ENCODE assay signal across 8 cellular contexts in the genomic region with DNA sequence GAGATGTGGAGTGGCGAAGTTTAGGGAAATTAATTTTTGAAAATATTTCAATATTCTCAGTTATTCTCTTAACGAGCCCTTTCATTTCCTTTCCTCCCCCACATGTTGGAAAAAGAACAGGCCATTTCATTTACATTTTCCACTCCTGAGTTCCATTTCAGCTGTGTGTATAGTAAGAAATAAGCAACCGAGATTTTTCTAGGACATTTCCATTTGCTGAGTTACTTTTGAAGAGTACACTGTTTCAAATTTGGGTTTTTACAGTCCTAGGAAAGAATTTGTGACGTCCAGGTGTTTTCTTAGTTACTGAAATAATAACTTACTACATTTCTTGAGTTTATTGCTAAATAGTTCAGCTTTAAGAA. TPM values are rescaled to one million over a fixed set of nuclear protein-coding genes. Genes with fewer than 3 reads are reported as not detected.
DNase-seq lines count a peak whose midpoint lies in the region; ATAC-seq and TF ChIP-seq lines count a peak whose summit lies in the region.

No MANE protein-coding gene starts in this region.

- TF ChIP-seq CTCF in GM12875 (IDR thresholded peaks at IDR 0.05; ENCODE audit: borderline replicate concordance, insufficient read depth, low read depth, low read length) (no peak), fibroblast of the aortic adventitia (IDR thresholded peaks at IDR 0.05; ENCODE audit: insufficient read depth, low read length) (no peak), sigmoid colon (IDR thresholded peaks at IDR 0.05) (no peak)

- no peaks in the 10 kb centered on the region for H3K9me3 ChIP-seq in sigmoid colon

- peaks cover 52 to 58% (median 56%) of the 10 kb centered on the region in 3 donors for H3K4me1 Mint-ChIP-seq in T-cell

- no peak for TF ChIP-seq POLR2A in sigmoid colon (IDR thresholded peaks at IDR 0.05)

- H3K27ac ChIP-seq in sigmoid colon = peak overlapping the region; percentile 94 to 98 (median 96)

- WGBS in sigmoid colon, 2 donors = 0% methylated on average over 4 of the region's 4 CpGs

- no peaks in the 10 kb centered on the region for H3K27me3 ChIP-seq in sigmoid colon

- no peak for TF ChIP-seq EP300 in sigmoid colon (IDR thresholded peaks at IDR 0.05)

- intact Hi-C loops in sigmoid colon (cut with DNase I) = loop anchor here (5.0 kb wide), 3 partner anchors 110 to 765 kb away; partner anchors contain the start of gene DPY19L1

- DNase-seq in T-cell (no peak), fibroblast of the aortic adventitia (ENCODE audit: low read depth) (no peak), sigmoid colon (no peak), OCI-M2 (lab: John Stamatoyannopoulos, UW; ENCODE audit: unreplicated experiment) (no peak)

- peak overlapping the region; percentile 93 to 97 (median 93) for H3K4me3 Mint-ChIP-seq in T-cell

- H3K4me1 ChIP-seq in sigmoid colon = peaks cover 0 to 60% (median 45%) of the 10 kb centered on the region in 4 donors

- H3K36me3 ChIP-seq in sigmoid colon = no peaks in the 10 kb centered on the region

- H3K36me3 Mint-ChIP-seq in T-cell = peaks cover 9% of the 10 kb centered on the region

- H3K9me3 Mint-ChIP-seq in T-cell = no peaks in the 10 kb centered on the region

- POLR2A ChIA-PET in T-cell (lab: Charles Lee) = interaction anchor here in 1 of 2 donors (0.5 to 3.7 kb wide), 5 partner anchors 73 to 109 kb away, joined by 3 to 17 read pairs (median 5); no protein-coding TSS in a partner anchor

- H3K27me3 Mint-ChIP-seq in T-cell = no peaks in the 10 kb centered on the region

- CTCF ChIA-PET in T-cell (lab: Charles Lee) = interaction anchor here (0.5 to 3.9 kb wide), 7 partner anchors 18 to 156 kb away, joined by 3 to 23 read pairs (median 4); partner anchors contain the start of gene HERPUD2 (in 1 of the 2)

- ATAC-seq in T-cell (replicated peaks in 1 of 4) (no peak), GM19324 (IDR thresholded peaks at IDR 0.05; ENCODE audit: low FRiP score, unreplicated experiment) (no peak), esophagus mucosa (no peak), HG03045 (IDR thresholded peaks at IDR 0.05; ENCODE audit: unreplicated experiment) (no peak)

- H3K27ac Mint-ChIP-seq in T-cell = peak overlapping the region; percentile 85 to 92

- H3K4me3 ChIP-seq in GM12875 (ENCODE audit: low read depth, low read length) = peak overlapping the region; percentile 99
- peak overlapping the region; percentile 81 for H3K4me3 ChIP-seq in fibroblast of the aortic adventitia (ENCODE audit: low read depth, low read length)
- peak overlapping the region; percentile 83 to 93 (median 86) for H3K4me3 ChIP-seq in sigmoid colon

RNA-seq across cellular contexts. Expression of gene SEPTIN7, which starts 1.2 kb away (rescaled TPM):
- 100 to 1,000 TPM; 181 to 231 (median 200) TPM for total RNA-seq in T-cell
- 351 and 582 TPM in 2 replicates for total RNA-seq in fibroblast of the aortic adventitia (ENCODE audit: low replicate concordance)
- total RNA-seq in sigmoid colon = 100 to 1,000 TPM; 256 to 330 (median 275) TPM
- 100 to 1,000 TPM; 112 to 134 (median 132) TPM for polyA plus RNA-seq in sigmoid colon
- 102 TPM for total RNA-seq in esophagus mucosa
